ENCODE assay signal across 9 cellular contexts in genomic region chr4:4733663-4734062, GRCh38.
"Had no signal": no experiment of that assay in that cellular context is flagged by ENCODE, and none has a peak within 500 bp of the region (broad histone marks: within the 10 kb centered on the region; RNA-seq: fewer than 3 reads in every experiment).

No MANE protein-coding gene starts in this region.

- H3K4me3 ChIP-seq: GM23338, HAP-1 had no signal

- H3K4me1 Mint-ChIP-seq: IgD-negative memory B cell had no signal

- DNase-seq: H7, KBM-7 had no signal

- H2AFZ ChIP-seq: GM23338 had no signal

- H3K4me1 ChIP-seq: HAP-1 had no signal

- FAIRE-seq: HepG2 had no signal

- ATAC-seq: GM23338, HCT116, HepG2 had no signal

- H3K9me3 ChIP-seq: HAP-1 had no signal

- H3K9ac ChIP-seq: KMS-11 had no signal

- H3K27me3 Mint-ChIP-seq: IgD-negative memory B cell had no signal

- H3K4me3 Mint-ChIP-seq: GM23338 had no signal

- H3K27ac Mint-ChIP-seq: GM23338, IgD-negative memory B cell had no signal

- H3K27ac ChIP-seq: HL-60, KMS-11 had no signal

- H3K4me2 ChIP-seq: GM23338, KMS-11 had no signal

- H3K36me3 ChIP-seq: HAP-1 had no signal
